In genomic region chr3:189186093-189186492, GRCh38 we compare ENCODE assay signal across 16 cellular contexts. TPM values are rescaled to one million over a fixed set of nuclear protein-coding genes. Genes with fewer than 3 reads are reported as not detected.
A peak's percentile ranks its signal among the peaks of the same experiment; 100 is the strongest.
DNase-seq lines count a peak whose midpoint lies in the region; ATAC-seq and TF ChIP-seq lines count a peak whose summit lies in the region.
"Had no signal": no experiment of that assay in that cellular context is flagged by ENCODE, and none has a peak within 500 bp of the region (broad histone marks: within the 10 kb centered on the region; RNA-seq: fewer than 3 reads in every experiment).

No MANE protein-coding gene starts in this region.

- TF ChIP-seq CTCF in cardiac fibroblast (IDR thresholded peaks at IDR 0.05; ENCODE audit: low read depth, low read length), result no peak

- H3K9me3 ChIP-seq in subcutaneous abdominal adipose tissue (ENCODE audit: control insufficient read depth in 5 of 5, low read length in 5 of 5), result peaks cover 0 to 3% (median 0%) of the 10 kb centered on the region in 5 donors

- peak; percentile 3 for DNase-seq in HK-2 (ENCODE audit: unreplicated experiment)
- peak; percentile 61 to 66 for DNase-seq in cardiac fibroblast (ENCODE audit: low read depth in 2 of 2)
- no peak for DNase-seq in left lobe of liver (ENCODE audit: low spot score)
- DNase-seq in NCI-H345 (lab: John Stamatoyannopoulos, UW), result no peak
- DNase-seq in NCI-H345 treated with DMSO at 0.1 percent for 48 hours (lab: John Stamatoyannopoulos, UW; ENCODE audit: unreplicated experiment), result no peak
- no peak for DNase-seq in NAMALWA (ENCODE audit: low spot score)
- DNase-seq: activated B cell treated with CpG ODN at 0.5 μM for 24 hours; activated CD8-positive, alpha-beta memory T cell treated with anti-CD3 and anti-CD28 coated beads, Interleukin-2, amount 50 U/mL, for 48 hours; CD4-positive, CD25-positive, alpha-beta regulatory T cell; cortex of kidney; mucosa of descending colon; NCI-H1105 treated with DMSO at 0.1 percent for 48 hours; NCI-H510A; T-cell had no signal

- H3K27ac ChIP-seq in subcutaneous abdominal adipose tissue (ENCODE audit: low read depth, low read length), result peak overlapping the region; percentile 91

- no peaks in the 10 kb centered on the region for H3K27me3 ChIP-seq in subcutaneous abdominal adipose tissue (ENCODE audit: control insufficient read depth in 5 of 5, insufficient read depth in 4 of 5, low read length in 5 of 5)

- no peak overlapping the region for H3K4me3 ChIP-seq in cardiac fibroblast (replicated peaks in 1 of 2; ENCODE audit: low read depth in 2 of 2, low read length in 2 of 2)
- H3K4me3 ChIP-seq in subcutaneous abdominal adipose tissue (ENCODE audit: low read depth in 1 of 5, low read length in 5 of 5), result no peak overlapping the region
- H3K4me3 ChIP-seq: mucosa of descending colon had no signal

- H3K36me3 ChIP-seq in subcutaneous abdominal adipose tissue (ENCODE audit: control insufficient read depth in 5 of 5, insufficient read depth in 5 of 5, low read length in 5 of 5), result no peaks in the 10 kb centered on the region

- ATAC-seq in left lobe of liver (peak; percentile 70), GM18907 (IDR thresholded peaks at IDR 0.05; ENCODE audit: unreplicated experiment) (no peak)
- ATAC-seq: mucosa of descending colon, T-cell had no signal

- H3K4me1 ChIP-seq in subcutaneous abdominal adipose tissue (ENCODE audit: control insufficient read depth in 5 of 5, insufficient read depth in 5 of 5, low read length in 5 of 5), result peaks cover 0 to 10% (median 6%) of the 10 kb centered on the region in 5 donors

- H3K9ac ChIP-seq in subcutaneous abdominal adipose tissue (ENCODE audit: low read length in 5 of 5), result no peak overlapping the region

RNA-seq across cellular contexts. Expression of gene TPRG1, which starts 14.3 kb away (rescaled TPM):
- total RNA-seq in left lobe of liver, result 33.3 TPM

Comparison
In these comparisons a context has a peak if more than half of its experiments do, and no peak if none do; other contexts are left out.
1. DNase-seq: peak in HK-2 (single experiment) and cardiac fibroblast (2 of 2); none in left lobe of liver (single experiment), NCI-H345 (single experiment), NCI-H345 treated with DMSO at 0.1 percent for 48 hours (single experiment) and NAMALWA (single experiment).